In genomic region chr12:21526721-21527345, GRCh38 we compare ENCODE assay signal across 8 cellular contexts. TPM values are rescaled to one million over a fixed set of nuclear protein-coding genes. Genes with fewer than 3 reads are reported as not detected.
A peak's percentile ranks its signal among the peaks of the same experiment; 100 is the strongest.
DNase-seq lines count a peak whose midpoint lies in the region; ATAC-seq and TF ChIP-seq lines count a peak whose summit lies in the region.

No MANE protein-coding gene starts in this region.

- peak overlapping the region in 2 of 3 donors; percentile 5 to 62 for H3K27ac Mint-ChIP-seq in IgD-negative memory B cell
- H3K27ac Mint-ChIP-seq in brain: peak overlapping the region in 1 of 5 experiments; percentile 3

- peak; percentile 17 for DNase-seq in medulla oblongata (ENCODE audit: extremely low spot score)
- no peak for DNase-seq in erythroblast (lab: John Stamatoyannopoulos, UW)
- no peak for DNase-seq in activated effector memory CD4-positive, alpha-beta T cell treated with Interleukin-2 at 50 U/mL for 16 hours

- peaks cover 0 to 11% (median 4%) of the 10 kb centered on the region in 3 donors for H3K9me3 Mint-ChIP-seq in IgD-negative memory B cell
- H3K9me3 Mint-ChIP-seq in brain: peaks cover 2 to 7% (median 4%) of the 10 kb centered on the region in 5 experiments

- no peaks in the 10 kb centered on the region for H3K79me2 ChIP-seq in ACC112 (ENCODE audit: control insufficient read depth, insufficient read depth, low read length, unreplicated experiment)

- H3K4me1 Mint-ChIP-seq in IgD-negative memory B cell: peaks cover 3 to 20% (median 9%) of the 10 kb centered on the region in 3 donors
- H3K4me1 Mint-ChIP-seq in brain: peaks cover 20% of the 10 kb centered on the region

- no peak for ATAC-seq in HG03108 (IDR thresholded peaks at IDR 0.05; ENCODE audit: unreplicated experiment)
- ATAC-seq in GM18858 (IDR thresholded peaks at IDR 0.05; ENCODE audit: unreplicated experiment): no peak

- no peaks in the 10 kb centered on the region for H3K36me3 ChIP-seq in ACC112 (ENCODE audit: insufficient read depth, low read length)

- H3K4me3 ChIP-seq in ACC112 (ENCODE audit: low read depth, low read length): peak overlapping the region; percentile 91

- peaks cover 21% of the 10 kb centered on the region for H3K4me1 ChIP-seq in ACC112 (ENCODE audit: control insufficient read depth, insufficient read depth, low read length, unreplicated experiment)

- no peak for TF ChIP-seq CTCF in brain (conservative IDR thresholded peaks at IDR 0.05)

- peaks cover 7% of the 10 kb centered on the region for H3K27me3 Mint-ChIP-seq in IgD-negative memory B cell
- peaks cover 59% of the 10 kb centered on the region for H3K27me3 Mint-ChIP-seq in brain

- no peak overlapping the region for H3K27ac ChIP-seq in ACC112 (ENCODE audit: low read depth, low read length)

- H3K4me3 Mint-ChIP-seq in IgD-negative memory B cell (peak overlapping the region; percentile 85 to 96 (median 92)), brain (peak overlapping the region; percentile 79 to 87 (median 82))

- no peaks in the 10 kb centered on the region for H3K27me3 ChIP-seq in ACC112 (ENCODE audit: insufficient read depth, low read length)

- H3K36me3 Mint-ChIP-seq in IgD-negative memory B cell: peaks cover 2% of the 10 kb centered on the region
- no peaks in the 10 kb centered on the region for H3K36me3 Mint-ChIP-seq in brain

- no peak for TF ChIP-seq POLR2A in erythroblast (IDR thresholded peaks at IDR 0.05; ENCODE audit: low read length)

- peak overlapping the region; percentile 64 for H2AFZ ChIP-seq in ACC112 (ENCODE audit: low read length, unreplicated experiment)

RNA-seq across cellular contexts. Expression of gene SPX, which starts 0.7 kb away (rescaled TPM):
- polyA plus RNA-seq in IgD-negative memory B cell: 1.6 TPM
- polyA plus RNA-seq in brain (ENCODE audit: insufficient read depth, low read depth, low replicate concordance): 5.8 TPM

RNA-seq across cellular contexts. Expression of gene GOLT1B, which starts 25.2 kb away (rescaled TPM):
- 23.2 TPM for polyA plus RNA-seq in IgD-negative memory B cell
- 9.8 TPM for polyA plus RNA-seq in brain (ENCODE audit: insufficient read depth, low read depth, low replicate concordance)

RNA-seq across cellular contexts. Expression of gene RECQL, which starts 25.4 kb away (rescaled TPM):
- polyA plus RNA-seq in IgD-negative memory B cell: 64.3 TPM
- polyA plus RNA-seq in brain (ENCODE audit: insufficient read depth, low read depth, low replicate concordance): 10.8 TPM
